8 cellular contexts compared by ENCODE assay signal in genomic region chr2:46915811-46916630, GRCh38. TPM values are rescaled to one million over a fixed set of nuclear protein-coding genes. Genes with fewer than 3 reads are reported as not detected.
DNase-seq lines count a peak whose midpoint lies in the region; ATAC-seq, FAIRE-seq and TF ChIP-seq lines count a peak whose summit lies in the region.

No MANE protein-coding gene starts in this region.

- DNase-seq in H54 (ENCODE audit: insufficient read length, low spot score) (peak; percentile 90), LNCaP clone FGC (ENCODE audit: low read depth) (peak; percentile 83), RWPE2 (ENCODE audit: low spot score) (peak; percentile 91), activated gamma-delta T cell (lab: John Stamatoyannopoulos, UW) (peak; percentile 62), foreskin fibroblast (peak; percentile 90 to 94), neural crest cell (ENCODE audit: low read depth, low spot score) (peak; percentile 66), stomach (peak; percentile 95)

- H3K4me1 Mint-ChIP-seq in neural crest cell, result peaks cover 47% of the 10 kb centered on the region

- WGBS in stomach, 5 donors, result 0 to 1% (median 0%) methylated on average over 17 to 55 of the region's 55 CpGs

- H3K36me3 Mint-ChIP-seq in neural crest cell (ENCODE audit: low read depth), result no peaks in the 10 kb centered on the region

- peak overlapping the region; percentile 81 for H3K27ac ChIP-seq in RWPE2 (ENCODE audit: poor library complexity, severe bottlenecking)
- peak overlapping the region; percentile 93 to 98 (median 95) for H3K27ac ChIP-seq in stomach

- peak; percentile 71 for ATAC-seq in RWPE2 (ENCODE audit: low read depth)

- H3K36me3 ChIP-seq in ES-I3 (ENCODE audit: insufficient read depth, low read length) (peaks cover 8% of the 10 kb centered on the region), RWPE2 (ENCODE audit: low read depth) (peaks cover 29% of the 10 kb centered on the region), stomach (peaks cover 0 to 15% (median 8%) of the 10 kb centered on the region in 4 donors)

- H3K9me3 Mint-ChIP-seq in neural crest cell, result no peaks in the 10 kb centered on the region

- H3K27me3 Mint-ChIP-seq in neural crest cell (ENCODE audit: low read depth), result no peaks in the 10 kb centered on the region

- peak overlapping the region; percentile 80 for H3K4me3 ChIP-seq in LNCaP clone FGC (ENCODE audit: low read depth, low read length)
- H3K4me3 ChIP-seq in RWPE2 (ENCODE audit: severe bottlenecking), result peak overlapping the region; percentile 78
- peak overlapping the region; percentile 91 to 94 for H3K4me3 ChIP-seq in foreskin fibroblast (ENCODE audit: low read depth in 1 of 2, low read length in 2 of 2)
- peak overlapping the region; percentile 84 to 99 (median 89) for H3K4me3 ChIP-seq in stomach

- H3K27me3 ChIP-seq in RWPE2 (ENCODE audit: insufficient read depth, poor library complexity, severe bottlenecking) (no peaks in the 10 kb centered on the region), stomach (no peaks in the 10 kb centered on the region)

- TF ChIP-seq CTCF in LNCaP clone FGC (IDR thresholded peaks at IDR 0.05; ENCODE audit: control insufficient read depth, extremely low read depth, insufficient read depth) (no peak), RWPE2 (IDR thresholded peaks at IDR 0.05; ENCODE audit: poor library complexity, severe bottlenecking) (no peak), foreskin fibroblast (IDR thresholded peaks at IDR 0.05; ENCODE audit: low read depth, low read length) (no peak), neural crest cell (conservative IDR thresholded peaks at IDR 0.05) (no peak), stomach (IDR thresholded peaks at IDR 0.05) (no peak)

- TF ChIP-seq EP300 in stomach (IDR thresholded peaks at IDR 0.05), result no peak

- peak; percentile 66 for TF ChIP-seq POLR2A in H54 (IDR thresholded peaks at IDR 0.05; ENCODE audit: low read depth, low read length)
- TF ChIP-seq POLR2A in stomach (IDR thresholded peaks at IDR 0.05), result no peak

- H3K4me1 ChIP-seq in ES-I3 (ENCODE audit: insufficient read depth, low read length), result 0 out of 2 replicates have a peak, but pooled peaks cover 7% of the 10 kb centered on the region
- H3K4me1 ChIP-seq in RWPE2 (ENCODE audit: insufficient read depth, poor library complexity, severe bottlenecking), result peaks cover 19% of the 10 kb centered on the region
- peaks cover 25 to 53% (median 37%) of the 10 kb centered on the region in 4 donors for H3K4me1 ChIP-seq in stomach

- H3K4me3 Mint-ChIP-seq in neural crest cell, result peak overlapping the region; percentile 94

- peak overlapping the region; percentile 75 for H3K27ac Mint-ChIP-seq in neural crest cell (ENCODE audit: unreplicated experiment)

- intact Hi-C loops in stomach (cut with DNase I; ENCODE audit: low total_unique reads), result no loop called here

- peak overlapping the region; percentile 61 for H3K9ac ChIP-seq in ES-I3 (ENCODE audit: low read depth, low read length)

- H3K9me3 ChIP-seq in ES-I3 (ENCODE audit: control insufficient read depth, insufficient read depth, low read length) (no peaks in the 10 kb centered on the region), RWPE2 (ENCODE audit: severe bottlenecking) (no peaks in the 10 kb centered on the region), stomach (no peaks in the 10 kb centered on the region)

- no peak for FAIRE-seq in H54 (lab: Jason Lieb, UNC)

RNA-seq across cellular contexts. Expression of gene MCFD2, which starts 0.4 kb away (rescaled TPM):
- total RNA-seq in neural crest cell (78.8 and 79.8 TPM in 2 replicates), stomach (100 to 1,000 TPM in 2 of 5 donors, 10 to 100 TPM in 3; 13.3 to 127 (median 78.0) TPM)
- polyA plus RNA-seq in stomach, result 10 to 100 TPM; 15.9 to 23.5 (median 17.1) TPM

RNA-seq across cellular contexts. Expression of gene TTC7A, which starts 25.0 kb away (rescaled TPM):
- total RNA-seq in neural crest cell (9.6 and 9.8 TPM in 2 replicates), stomach (10 to 100 TPM in 4 of 5 donors, 1 to 10 TPM in 1; 7.2 to 44.6 (median 28.1) TPM)
- polyA plus RNA-seq in stomach, result 1 to 10 TPM; 4.9 to 9.1 (median 8.5) TPM

Comparison
In these comparisons a context has a peak if more than half of its experiments do, and no peak if none do; other contexts are left out.
1. Peak in every context shown above with its lines: DNase-seq, ATAC-seq, H3K4me3 ChIP-seq and H3K27ac ChIP-seq.